In genomic region chr9:112174965-112175795, GRCh38 we compare ENCODE assay signal across 1 cellular context.
TF ChIP-seq lines count a peak whose summit lies in the region.

Gene SUSD1 (minus strand): TSS chr9:112175297. CDS start chr9:112175235, 62 bp downstream.

TF ChIP-seq in K562, 482 proteins besides CTCF, POLR2A, EP300 and RAD21 (continued from another document and continues in another):
- TF ChIP-seq, protein P1, sequence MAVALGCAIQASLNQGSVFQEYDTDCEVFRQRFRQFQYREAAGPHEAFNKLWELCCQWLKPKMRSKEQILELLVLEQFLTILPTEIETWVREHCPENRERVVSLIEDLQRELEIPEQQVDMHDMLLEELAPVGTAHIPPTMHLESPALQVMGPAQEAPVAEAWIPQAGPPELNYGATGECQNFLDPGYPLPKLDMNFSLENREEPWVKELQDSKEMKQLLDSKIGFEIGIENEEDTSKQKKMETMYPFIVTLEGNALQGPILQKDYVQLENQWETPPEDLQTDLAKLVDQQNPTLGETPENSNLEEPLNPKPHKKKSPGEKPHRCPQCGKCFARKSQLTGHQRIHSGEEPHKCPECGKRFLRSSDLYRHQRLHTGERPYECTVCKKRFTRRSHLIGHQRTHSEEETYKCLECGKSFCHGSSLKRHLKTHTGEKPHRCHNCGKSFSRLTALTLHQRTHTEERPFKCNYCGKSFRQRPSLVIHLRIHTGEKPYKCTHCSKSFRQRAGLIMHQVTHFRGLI (CRISPR knock-in tag; IDR thresholded peaks at IDR 0.05), result 0 out of 2 replicates have a peak, but pooled peaks have one; percentile 17
- peak in 1 of 2 experiments; percentile 38; a peak in 1 of 4 replicates for TF ChIP-seq TBL1XR1 (IDR thresholded peaks at IDR 0.05; ENCODE audit: low read length in 2 of 2)
- no peak for TF ChIP-seq GTF2A2 (tag; IDR thresholded peaks at IDR 0.05)
- no peak for TF ChIP-seq HDAC2 (IDR thresholded peaks at IDR 0.05)
- TF ChIP-seq KAT8 (IDR thresholded peaks at IDR 0.05; ENCODE audit: low read depth), result no peak
- TF ChIP-seq ARID2 (IDR thresholded peaks at IDR 0.05), result no peak
- TF ChIP-seq, protein P2, sequence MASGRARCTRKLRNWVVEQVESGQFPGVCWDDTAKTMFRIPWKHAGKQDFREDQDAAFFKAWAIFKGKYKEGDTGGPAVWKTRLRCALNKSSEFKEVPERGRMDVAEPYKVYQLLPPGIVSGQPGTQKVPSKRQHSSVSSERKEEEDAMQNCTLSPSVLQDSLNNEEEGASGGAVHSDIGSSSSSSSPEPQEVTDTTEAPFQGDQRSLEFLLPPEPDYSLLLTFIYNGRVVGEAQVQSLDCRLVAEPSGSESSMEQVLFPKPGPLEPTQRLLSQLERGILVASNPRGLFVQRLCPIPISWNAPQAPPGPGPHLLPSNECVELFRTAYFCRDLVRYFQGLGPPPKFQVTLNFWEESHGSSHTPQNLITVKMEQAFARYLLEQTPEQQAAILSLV (tag; IDR thresholded peaks at IDR 0.05), result no peak
- TF ChIP-seq, protein P3, sequence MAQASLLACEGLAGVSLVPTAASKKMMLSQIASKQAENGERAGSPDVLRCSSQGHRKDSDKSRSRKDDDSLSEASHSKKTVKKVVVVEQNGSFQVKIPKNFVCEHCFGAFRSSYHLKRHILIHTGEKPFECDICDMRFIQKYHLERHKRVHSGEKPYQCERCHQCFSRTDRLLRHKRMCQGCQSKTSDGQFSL (CRISPR knock-in tag; IDR thresholded peaks at IDR 0.05), result peak; percentile 79; the same call in 1 of the 2 replicates
- TF ChIP-seq, protein P3 (tag; IDR thresholded peaks at IDR 0.05), result no peak
- TF ChIP-seq NR3C1 (CRISPR knock-in tag; IDR thresholded peaks at IDR 0.05), result no peak
- TF ChIP-seq RAD51 (IDR thresholded peaks at IDR 0.05; ENCODE audit: borderline replicate concordance, low read depth), result no peak
- no peak for TF ChIP-seq HMG20B (CRISPR knock-in tag; IDR thresholded peaks at IDR 0.05)
- TF ChIP-seq ZNF407 (IDR thresholded peaks at IDR 0.05; ENCODE audit: low read depth), result no peak
- no peak for TF ChIP-seq ZNF263 (CRISPR knock-in tag; IDR thresholded peaks at IDR 0.05; ENCODE audit: borderline replicate concordance)
- TF ChIP-seq KDM1A (IDR thresholded peaks at IDR 0.05), result no peak
- no peak for TF ChIP-seq ETS2 (tag; IDR thresholded peaks at IDR 0.05; ENCODE audit: borderline replicate concordance, poor library complexity, severe bottlenecking)
- TF ChIP-seq, protein P4, sequence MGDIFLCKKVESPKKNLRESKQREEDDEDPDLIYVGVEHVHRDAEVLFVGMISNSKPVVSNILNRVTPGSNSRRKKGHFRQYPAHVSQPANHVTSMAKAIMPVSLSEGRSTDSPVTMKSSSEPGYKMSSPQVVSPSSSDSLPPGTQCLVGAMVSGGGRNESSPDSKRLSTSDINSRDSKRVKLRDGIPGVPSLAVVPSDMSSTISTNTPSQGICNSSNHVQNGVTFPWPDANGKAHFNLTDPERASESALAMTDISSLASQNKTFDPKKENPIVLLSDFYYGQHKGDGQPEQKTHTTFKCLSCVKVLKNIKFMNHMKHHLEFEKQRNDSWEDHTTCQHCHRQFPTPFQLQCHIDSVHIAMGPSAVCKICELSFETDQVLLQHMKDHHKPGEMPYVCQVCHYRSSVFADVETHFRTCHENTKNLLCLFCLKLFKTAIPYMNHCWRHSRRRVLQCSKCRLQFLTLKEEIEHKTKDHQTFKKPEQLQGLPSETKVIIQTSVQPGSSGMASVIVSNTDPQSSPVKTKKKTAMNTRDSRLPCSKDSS (IDR thresholded peaks at IDR 0.05; ENCODE audit: low read depth, partially characterized antibody), result no peak
- TF ChIP-seq L3MBTL2 (IDR thresholded peaks at IDR 0.05), result no peak; the same call in 1 of the 2 replicates
- no peak for TF ChIP-seq ZNF384 (IDR thresholded peaks at IDR 0.05; ENCODE audit: low read depth, low read length)
- no peak for TF ChIP-seq NFE2L1 (tag; IDR thresholded peaks at IDR 0.05; ENCODE audit: borderline replicate concordance, low read depth)
- TF ChIP-seq TFE3 (CRISPR knock-in tag; IDR thresholded peaks at IDR 0.05), result no peak
- TF ChIP-seq ZNF830 (CRISPR knock-in tag; IDR thresholded peaks at IDR 0.05), result no peak
- TF ChIP-seq BACH1 (tag; IDR thresholded peaks at IDR 0.05), result no peak; the same call in 1 of the 2 replicates
- TF ChIP-seq ZFP1 (CRISPR knock-in tag; IDR thresholded peaks at IDR 0.05), result no peak
- TF ChIP-seq BCLAF1 (IDR thresholded peaks at IDR 0.05; ENCODE audit: borderline replicate concordance in 1 of 2, control insufficient read depth in 1 of 2, low read depth in 2 of 2, low read length in 1 of 2), result no peak
- TF ChIP-seq RBM17 (IDR thresholded peaks at IDR 0.05; ENCODE audit: borderline replicate concordance, low read depth, low read length), result no peak
- TF ChIP-seq SRSF7 (optimal IDR thresholded peaks at IDR 0.05; ENCODE audit: low read depth, low read length), result no peak
- TF ChIP-seq GABPB1 (CRISPR knock-in tag; IDR thresholded peaks at IDR 0.05), result peak; percentile 35; the same call in 1 of the 2 replicates
- TF ChIP-seq E4F1 (CRISPR knock-in tag; IDR thresholded peaks at IDR 0.05; ENCODE audit: borderline replicate concordance), result no peak
- TF ChIP-seq, protein P5, sequence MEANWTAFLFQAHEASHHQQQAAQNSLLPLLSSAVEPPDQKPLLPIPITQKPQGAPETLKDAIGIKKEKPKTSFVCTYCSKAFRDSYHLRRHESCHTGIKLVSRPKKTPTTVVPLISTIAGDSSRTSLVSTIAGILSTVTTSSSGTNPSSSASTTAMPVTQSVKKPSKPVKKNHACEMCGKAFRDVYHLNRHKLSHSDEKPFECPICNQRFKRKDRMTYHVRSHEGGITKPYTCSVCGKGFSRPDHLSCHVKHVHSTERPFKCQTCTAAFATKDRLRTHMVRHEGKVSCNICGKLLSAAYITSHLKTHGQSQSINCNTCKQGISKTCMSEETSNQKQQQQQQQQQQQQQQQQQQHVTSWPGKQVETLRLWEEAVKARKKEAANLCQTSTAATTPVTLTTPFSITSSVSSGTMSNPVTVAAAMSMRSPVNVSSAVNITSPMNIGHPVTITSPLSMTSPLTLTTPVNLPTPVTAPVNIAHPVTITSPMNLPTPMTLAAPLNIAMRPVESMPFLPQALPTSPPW (CRISPR knock-in tag; IDR thresholded peaks at IDR 0.05), result peak; percentile 86
- no peak for TF ChIP-seq SREBF1 (IDR thresholded peaks at IDR 0.05; ENCODE audit: borderline replicate concordance, low read depth, low read length)
- TF ChIP-seq THRA (IDR thresholded peaks at IDR 0.05), result no peak
- TF ChIP-seq ZNF764 (CRISPR knock-in tag; IDR thresholded peaks at IDR 0.05; ENCODE audit: low read depth), result no peak
- TF ChIP-seq POLR3G (IDR thresholded peaks at IDR 0.05; ENCODE audit: extremely low read depth, insufficient read length, insufficient replicate concordance), result no peak
